8 cellular contexts compared by ENCODE assay signal in genomic region chr20:51306521-51307358, GRCh38.
DNase-seq lines count a peak whose midpoint lies in the region; ATAC-seq and TF ChIP-seq lines count a peak whose summit lies in the region.

No MANE protein-coding gene starts in this region.

- TF ChIP-seq CTCF in VCaP (conservative IDR thresholded peaks at IDR 0.05) (peak; percentile 94), brain microvascular endothelial cell (IDR thresholded peaks at IDR 0.05; ENCODE audit: low read depth, low read length, missing control alignments) (peak; percentile 96)

- in situ Hi-C loops in HAP-1 (cut with MboI; ENCODE audit: low sequenced_read_pairs) (loop anchor here (5.0 kb wide), 1 partner anchor 319 kb away; no protein-coding TSS in a partner anchor), brain microvascular endothelial cell (cut with HindIII; ENCODE audit: low pct_ligation_motif_present, low sequenced_read_pairs) (loop anchor here (25.0 kb wide), 1 partner anchor 319 kb away; no protein-coding TSS in a partner anchor)

- H3K4me3 ChIP-seq in HAP-1: no peak overlapping the region
- no peak overlapping the region for H3K4me3 ChIP-seq in brain microvascular endothelial cell (ENCODE audit: low read depth, low read length)

- peaks cover 16% of the 10 kb centered on the region for H3K9me3 ChIP-seq in HAP-1

- no peak for ATAC-seq in GM19455 (IDR thresholded peaks at IDR 0.05; ENCODE audit: unreplicated experiment)

- peaks cover 24% of the 10 kb centered on the region for H3K4me1 ChIP-seq in HAP-1

- H3K27ac ChIP-seq in VCaP (peak overlapping the region; percentile 25; the same call in 1 of the 2 replicates), brain microvascular endothelial cell (no peak overlapping the region)

- DNase-seq in CMK (ENCODE audit: low read depth) (peak; percentile 24), HAP-1 (ENCODE audit: low spot score in 2 of 2) (peak; percentile 69 to 91), NCI-H2029 treated with DMSO at 0.1 percent for 48 hours (lab: John Stamatoyannopoulos, UW) (peak; percentile 43), brain microvascular endothelial cell (peak; percentile 69), iris pigment epithelial cell (ENCODE audit: low read depth) (peak; percentile 74)
- DNase-seq in stimulated activated CD4-positive, alpha-beta T cell treated with anti-CD3 and anti-CD28 coated beads, Interleukin-1b, Interleukin-23, amount 100 ng/mL, for 24 hours (ENCODE audit: low read depth in 4 of 4, low spot score in 1 of 4): peak; percentile 50 to 68 (median 63)

- H3K36me3 ChIP-seq in HAP-1 (replicated peaks) (no peaks in the 10 kb centered on the region), brain microvascular endothelial cell (replicated peaks) (no peaks in the 10 kb centered on the region)

- H3K27me3 ChIP-seq in HAP-1 (ENCODE audit: low read depth) (no peaks in the 10 kb centered on the region), brain microvascular endothelial cell (replicated peaks) (no peaks in the 10 kb centered on the region)

Comparison
In these comparisons a context has a peak if more than half of its experiments do, and no peak if none do; other contexts are left out.
1. DNase-seq: peak in every context shown above with its lines; median percentile 80 in HAP-1; 74 in iris pigment epithelial cell; 69 in brain microvascular endothelial cell; 63 in stimulated activated CD4-positive, alpha-beta T cell treated with anti-CD3 and anti-CD28 coated beads, Interleukin-1b, Interleukin-23, amount 100 ng/mL, for 24 hours; 43 in NCI-H2029 treated with DMSO at 0.1 percent for 48 hours; 24 in CMK.